Comparison of ENCODE assay signal across 8 cellular contexts in the genomic region with DNA sequence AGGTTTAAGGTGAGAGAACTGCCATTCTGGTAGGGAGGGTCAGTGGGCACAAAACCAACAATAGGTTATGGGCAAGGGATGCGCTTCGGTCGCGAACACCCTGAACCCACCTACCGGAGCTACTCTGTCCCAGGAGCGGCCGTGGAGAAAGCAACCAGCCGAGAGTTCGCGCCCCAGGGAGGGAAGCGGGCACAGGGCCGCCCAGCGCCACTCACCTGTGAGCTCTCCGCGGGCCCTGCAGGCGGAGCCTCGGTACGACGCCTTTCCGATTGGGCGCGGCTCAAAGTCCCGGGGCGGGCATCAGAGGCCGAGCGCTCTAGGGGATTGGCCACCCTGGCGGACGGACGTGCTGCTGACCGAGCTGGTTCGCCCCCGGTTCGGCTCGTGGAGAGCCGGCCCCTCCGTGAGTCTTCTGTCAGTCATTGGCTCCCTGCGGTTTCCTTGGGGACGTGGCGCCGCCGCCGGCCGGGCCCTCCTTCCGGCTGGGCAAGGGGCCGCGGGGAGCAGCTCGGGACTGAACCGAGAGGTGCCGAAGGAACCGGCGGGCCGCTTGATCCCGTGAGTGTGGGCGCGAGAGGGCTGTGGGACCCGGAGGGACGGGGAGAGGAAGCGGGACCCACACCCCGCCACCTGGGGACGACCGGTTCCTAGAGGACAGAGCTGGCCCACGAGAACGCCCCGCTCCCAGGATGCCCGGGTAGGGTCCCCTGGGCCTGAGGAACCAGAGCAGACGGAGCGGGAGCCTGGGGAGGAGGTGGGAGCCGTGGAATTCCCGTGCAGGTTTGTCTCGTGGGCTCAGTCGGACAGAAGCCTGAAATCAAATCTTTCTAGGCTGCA. TPM values are rescaled to one million over a fixed set of nuclear protein-coding genes. Genes with fewer than 3 reads are reported as not detected.
DNase-seq lines count a peak whose midpoint lies in the region; ATAC-seq and TF ChIP-seq lines count a peak whose summit lies in the region.

Gene ENTPD7 (plus strand): TSS at position 479 of the 837 bp plus-strand sequence. CDS start 448 bp downstream, outside the sequence.

- TF ChIP-seq POLR2A in GM18951 (IDR thresholded peaks at IDR 0.05; ENCODE audit: extremely low read depth, insufficient read depth, insufficient read length) (peak; percentile 80), spleen (IDR thresholded peaks at IDR 0.05) (peak in 1 of 3 donors; percentile 14)

- H3K27ac Mint-ChIP-seq in activated B cell treated with CpG ODN at 0.5 μM for 24 hours: peak within 1 kb of the TSS; percentile 70
- peak within 1 kb of the TSS; percentile 27 for H3K27ac Mint-ChIP-seq in central memory CD8-positive, alpha-beta T cell (ENCODE audit: low read depth)

- POLR2A ChIA-PET in AG04450 (lab: Yijun Ruan, JAX) (interaction anchor here (0.7 to 1.9 kb wide), 9 partner anchors 8 to 73 kb away, joined by 3 to 20 read pairs (median 3); partner anchors contain the start of genes COX15, CUTC and SLC25A28), activated B cell treated with CpG ODN at 0.5 μM for 24 hours (lab: Charles Lee) (interaction anchor here (0.6 to 2.8 kb wide), 7 partner anchors 16 to 1525 kb away, joined by 3 to 33 read pairs (median 4); partner anchors contain the start of genes COX15, CUTC, GOT1 and R3HCC1L)

- WGBS in spleen, 5 donors: 0 to 1% (median 0%) methylated on average over 42 to 71 of the region's 71 CpGs

- DNase-seq in AG04450 (ENCODE audit: low read depth, low spot score) (peak; percentile 87), NCI-H226 (peak; percentile 97), activated B cell treated with CpG ODN at 0.5 μM for 24 hours (peak; percentile 82), inferior parietal cortex (ENCODE audit: extremely low spot score) (peak; percentile 80), spleen (peak; percentile 99)
- peak; percentile 75 to 76 for DNase-seq in central memory CD8-positive, alpha-beta T cell (ENCODE audit: low spot score in 2 of 2)

- no peaks in the 10 kb centered on the region for H3K9me3 Mint-ChIP-seq in activated B cell treated with CpG ODN at 0.5 μM for 24 hours
- no peaks in the 10 kb centered on the region for H3K9me3 Mint-ChIP-seq in central memory CD8-positive, alpha-beta T cell

- H3K4me1 ChIP-seq in spleen: peaks cover 4 to 73% (median 29%) of the 10 kb centered on the region in 6 donors

- peak; percentile 16; the same call in 1 of the 2 replicates for TF ChIP-seq CTCF in AG04450 (IDR thresholded peaks at IDR 0.05; ENCODE audit: low read depth, low read length)
- no peak for TF ChIP-seq CTCF in activated B cell treated with CpG ODN at 0.5 μM for 24 hours (IDR thresholded peaks at IDR 0.05)
- peak; percentile 40 to 77 (median 68) for TF ChIP-seq CTCF in spleen (IDR thresholded peaks at IDR 0.05 in 8 of 11, conservative IDR thresholded peaks at IDR 0.05 in 3 of 11)

- H3K4me1 Mint-ChIP-seq in activated B cell treated with CpG ODN at 0.5 μM for 24 hours: peaks cover 19% of the 10 kb centered on the region
- H3K4me1 Mint-ChIP-seq in central memory CD8-positive, alpha-beta T cell: peaks cover 19% of the 10 kb centered on the region

- H3K4me3 Mint-ChIP-seq in activated B cell treated with CpG ODN at 0.5 μM for 24 hours: peak within 1 kb of the TSS; percentile 85
- peak within 1 kb of the TSS; percentile 71 for H3K4me3 Mint-ChIP-seq in central memory CD8-positive, alpha-beta T cell

- H3K9me3 ChIP-seq in AG04450 (ENCODE audit: control insufficient read depth, insufficient read depth, low read length): no peaks in the 10 kb centered on the region; the same call in 1 of the 2 replicates
- no peaks in the 10 kb centered on the region for H3K9me3 ChIP-seq in spleen

- peak; percentile 100 for ATAC-seq in HG03175 (IDR thresholded peaks at IDR 0.05; ENCODE audit: unreplicated experiment)
- ATAC-seq in activated B cell treated with CpG ODN at 0.5 μM for 24 hours (ENCODE audit: low read depth): peak; percentile 99
- peak; percentile 97 for ATAC-seq in central memory CD8-positive, alpha-beta T cell (replicated peaks; ENCODE audit: extremely low read depth, poor library complexity, severe bottlenecking)

- peak within 1 kb of the TSS; percentile 92 for H3K4me3 ChIP-seq in AG04450 (ENCODE audit: low read depth, low read length)
- H3K4me3 ChIP-seq in spleen: peak within 1 kb of the TSS; percentile 56 to 98 (median 86)

- CTCF ChIA-PET in AG04450 (lab: Charles Lee): interaction anchor here (0.8 to 3.1 kb wide), 4 partner anchors 17 to 52 kb away, joined by 3 to 15 read pairs (median 6); no protein-coding TSS in a partner anchor
- CTCF ChIA-PET in activated B cell treated with CpG ODN at 0.5 μM for 24 hours (lab: Charles Lee): interaction anchor here (1.0 to 1.4 kb wide), 4 partner anchors 33 to 876 kb away, joined by 3 to 4 read pairs (median 3); partner anchors contain the start of gene HIF1AN

- in situ Hi-C loops in GM18951 (cut with MboI; ENCODE audit: low sequenced_read_pairs, unreplicated experiment): no loop called here

- H3K36me3 Mint-ChIP-seq in activated B cell treated with CpG ODN at 0.5 μM for 24 hours (ENCODE audit: low read depth): peaks cover 16% of the 10 kb centered on the region
- peaks cover 5% of the 10 kb centered on the region for H3K36me3 Mint-ChIP-seq in central memory CD8-positive, alpha-beta T cell (ENCODE audit: insufficient read depth)

- H3K27me3 Mint-ChIP-seq in activated B cell treated with CpG ODN at 0.5 μM for 24 hours: peaks cover 5% of the 10 kb centered on the region
- H3K27me3 Mint-ChIP-seq in central memory CD8-positive, alpha-beta T cell: peaks cover 31% of the 10 kb centered on the region

- intact Hi-C loops in activated B cell treated with CpG ODN at 0.5 μM for 24 hours (cut with micrococcal nuclease): loop anchor here (1.0 kb wide), 2 partner anchors 39 to 73 kb away; partner anchors contain the start of genes COX15, CUTC and SLC25A28
- intact Hi-C loops in spleen (cut with DNase I; ENCODE audit: low total_unique reads): no loop called here

- H3K27me3 ChIP-seq in AG04450 (ENCODE audit: control insufficient read depth, insufficient read depth, low read length) (no peaks in the 10 kb centered on the region), spleen (replicated peaks in 1 of 7) (no peaks in the 10 kb centered on the region)

- peaks cover 0 to 16% (median 3%) of the 10 kb centered on the region in 6 donors for H3K36me3 ChIP-seq in spleen

- H3K27ac ChIP-seq in AG04450 (ENCODE audit: low read depth, low read length): peak within 1 kb of the TSS; percentile 66
- H3K27ac ChIP-seq in spleen: peak within 1 kb of the TSS; percentile 39 to 86 (median 68)

RNA-seq across cellular contexts. Expression of gene ENTPD7, which starts in this region (rescaled TPM):
- polyA plus RNA-seq in AG04450 (2011; rRNA removed) (14.4 and 16.2 TPM in 2 replicates), spleen (1 to 10 TPM in 1 of 3 donors, under 1 TPM in 2; 0.48 to 1.1 (median 0.62) TPM)
- 30.8 and 34.4 TPM in 2 replicates for polyA minus RNA-seq in AG04450 (2011; rRNA and poly(A)+ RNA removed)
- total RNA-seq in activated B cell treated with CpG ODN at 0.5 μM for 24 hours (5.2 and 6.2 TPM in 2 replicates), spleen (10 to 100 TPM in 6 of 7 donors, 1 to 10 TPM in 1; 9.7 to 17.5 (median 12.8) TPM)

Comparison
In these comparisons a context has a peak if more than half of its experiments do, and no peak if none do; other contexts are left out.
1. Peak in every context shown above with its lines: DNase-seq, ATAC-seq, H3K4me3 ChIP-seq and H3K27ac ChIP-seq.